Comparison of ENCODE assay signal across 24 cellular contexts in genomic region chr3:143672396-143673165, GRCh38.
"Had no signal": no experiment of that assay in that cellular context is flagged by ENCODE, and none has a peak within 500 bp of the region (broad histone marks: within the 10 kb centered on the region; RNA-seq: fewer than 3 reads in every experiment).

No MANE protein-coding gene starts in this region.

- H3K4me3 Mint-ChIP-seq: activated CD4-positive, alpha-beta T cell treated with anti-CD3 and anti-CD28 coated beads for 36 hours; neural crest cell; stimulated activated naive CD8-positive, alpha-beta T cell treated with anti-CD3 and anti-CD28 coated beads, Interleukin-15, amount 100 ng/mL, for 72 hours; T-helper 2 cell treated with Interferon-gamma antibody and Interleukin-4, amounts not matched to agents 5 μg/mL and 100 μg/mL, for 36 hours had no signal

- DNase-seq: activated CD4-positive, alpha-beta T cell treated with anti-CD3 and anti-CD28 coated beads for 36 hours; activated CD4-positive, alpha-beta T cell treated with anti-CD3 and anti-CD28 coated beads, Interleukin-2, amount 50 U/mL, for 48 hours; activated gamma-delta T cell; adrenal gland; cerebellar nuclear complex; cortex of kidney; effector CD4-positive, alpha-beta T cell; esophagus squamous epithelium; foreskin keratinocyte; left lung; stimulated activated naive CD8-positive, alpha-beta T cell treated with anti-CD3 and anti-CD28 coated beads, Interleukin-15, amount 100 ng/mL, for 72 hours; transverse colon; uterus had no signal

- H3K27ac Mint-ChIP-seq: activated CD4-positive, alpha-beta T cell treated with anti-CD3 and anti-CD28 coated beads for 36 hours; activated naive CD4-positive, alpha-beta T cell treated with anti-CD3 and anti-CD28 coated beads, Interleukin-2, amount 50 U/mL, for 24 hours; progenitor cell of endocrine pancreas; T-helper 2 cell treated with Interferon-gamma antibody and Interleukin-4, amounts not matched to agents 5 μg/mL and 100 μg/mL, for 36 hours had no signal

- ATAC-seq: activated CD4-positive, alpha-beta T cell treated with anti-CD3 and anti-CD28 coated beads for 36 hours; foreskin keratinocyte; left lung; stimulated activated naive CD8-positive, alpha-beta T cell treated with anti-CD3 and anti-CD28 coated beads, Interleukin-15, amount 100 ng/mL, for 72 hours had no signal

- H3K27me3 Mint-ChIP-seq: activated CD4-positive, alpha-beta T cell treated with anti-CD3 and anti-CD28 coated beads for 36 hours; activated naive CD4-positive, alpha-beta T cell treated with anti-CD3 and anti-CD28 coated beads, Interleukin-2, amount 50 U/mL, for 24 hours; stimulated activated naive CD8-positive, alpha-beta T cell treated with anti-CD3 and anti-CD28 coated beads, Interleukin-15, amount 100 ng/mL, for 72 hours had no signal

- H3K4me3 ChIP-seq: adrenal gland, breast epithelium, esophagus squamous epithelium, left lung, right atrium auricular region, suprapubic skin, transverse colon, uterus had no signal

- H3K9me3 Mint-ChIP-seq: activated naive CD4-positive, alpha-beta T cell treated with anti-CD3 and anti-CD28 coated beads, Interleukin-2, amount 50 U/mL, for 24 hours; neural crest cell; stimulated activated naive CD8-positive, alpha-beta T cell treated with anti-CD3 and anti-CD28 coated beads, Interleukin-15, amount 100 ng/mL, for 72 hours; T-helper 2 cell treated with Interferon-gamma antibody and Interleukin-4, amounts not matched to agents 5 μg/mL and 100 μg/mL, for 36 hours had no signal

- H3K36me3 Mint-ChIP-seq: activated naive CD4-positive, alpha-beta T cell treated with anti-CD3 and anti-CD28 coated beads, Interleukin-2, amount 50 U/mL, for 24 hours had no signal

- FAIRE-seq: astrocyte, endothelial cell of umbilical vein, keratinocyte, TTC549 had no signal
